In genomic region chr19:55158423-55158822, GRCh38 we compare ENCODE assay signal across 16 cellular contexts. TPM values are rescaled to one million over a fixed set of nuclear protein-coding genes. Genes with fewer than 3 reads are reported as not detected.
"Had no signal": no experiment of that assay in that cellular context is flagged by ENCODE, and none has a peak within 500 bp of the region (broad histone marks: within the 10 kb centered on the region; RNA-seq: fewer than 3 reads in every experiment).

No MANE protein-coding gene starts in this region.

- FAIRE-seq: bronchial epithelial cell, colon, endothelial cell of umbilical vein, kidney had no signal

- H3K36me3 ChIP-seq: lower lobe of right lung, upper lobe of left lung had no signal

- H3K27ac ChIP-seq: lower lobe of right lung, upper lobe of left lung had no signal

- ATAC-seq: lower lobe of right lung, natural killer cell had no signal

- H3K27ac Mint-ChIP-seq: activated CD4-positive, alpha-beta memory T cell treated with anti-CD3 and anti-CD28 coated beads, Interleukin-2, amount 10 ng/mL, durations not matched to agents 7 days and 5 days; activated naive CD8-positive, alpha-beta T cell treated with anti-CD3 and anti-CD28 coated beads, Interleukin-2, amount 10 ng/mL, durations not matched to agents 7 days and 5 days; progenitor cell of endocrine pancreas; stimulated activated naive CD8-positive, alpha-beta T cell treated with anti-CD3 and anti-CD28 coated beads, Interleukin-15, Interleukin-2, amounts not matched to agents 100 ng/mL and 50 ng/mL, for 24 hours had no signal

- H3K9me3 ChIP-seq: lower lobe of right lung, upper lobe of left lung had no signal

- H3K4me3 ChIP-seq: lower lobe of right lung, upper lobe of left lung had no signal

- H3K9me3 Mint-ChIP-seq: natural killer cell had no signal

- DNase-seq: activated CD4-positive, alpha-beta memory T cell treated with anti-CD3 and anti-CD28 coated beads, Interleukin-2, amount 10 ng/mL, durations not matched to agents 7 days and 5 days; activated CD4-positive, alpha-beta T cell treated with anti-CD3 and anti-CD28 coated beads for 1 hour; activated naive CD8-positive, alpha-beta T cell treated with anti-CD3 and anti-CD28 coated beads, Interleukin-2, amount 10 ng/mL, durations not matched to agents 7 days and 5 days; aorta; foreskin melanocyte; kidney; lower lobe of right lung; natural killer cell; stimulated activated CD4-positive, alpha-beta T cell treated with anti-CD3 and anti-CD28 coated beads, Interleukin-4, amount 100 ng/mL, for 1 hour; upper lobe of left lung had no signal

- H3K4me3 Mint-ChIP-seq: activated CD4-positive, alpha-beta memory T cell treated with anti-CD3 and anti-CD28 coated beads, Interleukin-2, amount 10 ng/mL, durations not matched to agents 7 days and 5 days; activated naive CD8-positive, alpha-beta T cell treated with anti-CD3 and anti-CD28 coated beads, Interleukin-2, amount 10 ng/mL, durations not matched to agents 7 days and 5 days; natural killer cell; stimulated activated naive CD8-positive, alpha-beta T cell treated with anti-CD3 and anti-CD28 coated beads, Interleukin-15, Interleukin-2, amounts not matched to agents 100 ng/mL and 50 ng/mL, for 24 hours had no signal

- H3K36me3 Mint-ChIP-seq: activated naive CD8-positive, alpha-beta T cell treated with anti-CD3 and anti-CD28 coated beads, Interleukin-2, amount 10 ng/mL, durations not matched to agents 7 days and 5 days; natural killer cell had no signal

RNA-seq across cellular contexts. Expression of gene TNNI3, which starts 0.9 kb away (rescaled TPM):
- total RNA-seq: activated CD4-positive, alpha-beta memory T cell treated with anti-CD3 and anti-CD28 coated beads, Interleukin-2, amount 10 ng/mL, durations not matched to agents 7 days and 5 days; activated naive CD8-positive, alpha-beta T cell treated with anti-CD3 and anti-CD28 coated beads, Interleukin-2, amount 10 ng/mL, durations not matched to agents 7 days and 5 days; aorta; endothelial cell of umbilical vein; mononuclear cell had no signal
- polyA plus RNA-seq: endothelial cell of umbilical vein had no signal

RNA-seq across cellular contexts. Expression of gene DNAAF3, which starts 8.0 kb away (rescaled TPM):
- total RNA-seq: activated CD4-positive, alpha-beta memory T cell treated with anti-CD3 and anti-CD28 coated beads, Interleukin-2, amount 10 ng/mL, durations not matched to agents 7 days and 5 days; aorta; natural killer cell had no signal

RNA-seq across cellular contexts. Expression of gene TNNT1, which starts 9.4 kb away (rescaled TPM):
- total RNA-seq: activated naive CD8-positive, alpha-beta T cell treated with anti-CD3 and anti-CD28 coated beads, Interleukin-2, amount 10 ng/mL, durations not matched to agents 7 days and 5 days; kidney; lower lobe of right lung had no signal

RNA-seq across cellular contexts. Expression of gene SYT5, which starts 21.7 kb away (rescaled TPM):
- total RNA-seq: activated CD4-positive, alpha-beta memory T cell treated with anti-CD3 and anti-CD28 coated beads, Interleukin-2, amount 10 ng/mL, durations not matched to agents 7 days and 5 days; aorta; kidney; lower lobe of right lung had no signal
- polyA plus RNA-seq: aorta, endothelial cell of umbilical vein had no signal
